Comparison of ENCODE assay signal across 21 cellular contexts in the genomic region with DNA sequence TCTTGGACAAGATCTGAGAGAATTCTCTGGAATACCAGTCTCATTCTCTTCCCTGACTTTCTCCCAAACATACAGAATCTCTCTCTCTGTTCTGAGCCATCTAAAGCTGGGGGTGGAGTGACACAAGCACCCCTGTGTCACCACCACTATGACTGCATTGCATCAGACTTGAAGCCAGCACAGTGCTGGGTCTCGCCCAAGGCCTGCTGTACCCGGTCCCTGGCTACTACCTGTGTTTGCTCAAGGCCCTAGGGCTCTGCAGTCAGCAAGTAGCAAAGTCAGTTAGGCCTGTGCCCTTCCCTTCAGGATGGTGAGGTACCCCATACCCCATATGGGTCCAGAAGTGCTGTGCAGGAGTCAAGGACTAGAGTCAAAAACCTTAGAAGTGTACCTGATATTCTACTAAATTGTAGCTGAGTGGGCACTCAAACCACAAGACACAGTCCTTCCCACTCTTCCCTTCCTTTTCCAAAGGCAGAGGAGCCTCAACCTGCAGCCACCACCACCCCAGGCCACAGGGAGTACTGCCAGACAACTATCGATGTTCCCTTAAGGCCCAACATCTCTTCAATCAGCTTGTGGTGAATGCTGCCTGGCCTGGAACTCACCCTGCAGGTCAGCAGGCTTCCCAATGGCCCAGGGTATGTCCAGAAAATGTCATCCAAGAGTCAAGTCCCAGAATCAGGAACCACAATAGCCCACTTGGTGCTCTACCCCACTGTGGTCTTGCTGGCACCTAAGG. TPM values are rescaled to one million over a fixed set of nuclear protein-coding genes. Genes with fewer than 3 reads are reported as not detected.
DNase-seq lines count a peak whose midpoint lies in the region; ATAC-seq, FAIRE-seq and TF ChIP-seq lines count a peak whose summit lies in the region.
"Had no signal": no experiment of that assay in that cellular context is flagged by ENCODE, and none has a peak within 500 bp of the region (broad histone marks: within the 10 kb centered on the region; RNA-seq: fewer than 3 reads in every experiment).

No MANE protein-coding gene starts in this region.

- no peaks in the 10 kb centered on the region for H3K36me3 Mint-ChIP-seq in osteocyte (ENCODE audit: unreplicated experiment)
- H3K36me3 Mint-ChIP-seq: CD8-positive, alpha-beta T cell had no signal

- 0 out of 5 replicates have a peak, but pooled peaks cover 0 to 3% of the 10 kb centered on the region in 2 experiments for H3K4me1 ChIP-seq in K562 (replicated peaks in 1 of 2; ENCODE audit: control insufficient read depth in 2 of 2, insufficient read depth in 2 of 2, low read length in 2 of 2)
- H3K4me1 ChIP-seq: A549, BE2C had no signal

- H3K27me3 ChIP-seq in K562 (ENCODE audit: control insufficient read depth in 2 of 2, insufficient read depth in 2 of 2, low read length in 2 of 2) = no peaks in the 10 kb centered on the region
- H3K27me3 ChIP-seq: BE2C had no signal

- DNase-seq in K562 (ENCODE audit: extremely low read depth in 1 of 4, low spot score in 3 of 4) (no peak), coronary artery (ENCODE audit: low spot score) (peak; percentile 33), islet precursor cell (peak; percentile 48), osteocyte (ENCODE audit: extremely low spot score, unreplicated experiment) (peak; percentile 68)
- DNase-seq in effector CD4-positive, alpha-beta T cell = no peak
- DNase-seq: BE2C; CD8-positive, alpha-beta T cell; COR-L47; DMS153; DND-41; GDM1 had no signal

- H3K79me2 ChIP-seq in K562 (ENCODE audit: control insufficient read depth, insufficient read depth, low read length) = no peaks in the 10 kb centered on the region

- ATAC-seq in K562 (peak; percentile 47; the same call in 2 of the 3 replicates), GM18861 (IDR thresholded peaks at IDR 0.05; ENCODE audit: unreplicated experiment) (no peak), GM21717 (IDR thresholded peaks at IDR 0.05; ENCODE audit: unreplicated experiment) (no peak)
- ATAC-seq: A549; CD8-positive, alpha-beta T cell; HCT116 had no signal

- H4K20me1 ChIP-seq in K562 (replicated peaks; ENCODE audit: control insufficient read depth, insufficient read depth, low read length) = no peaks in the 10 kb centered on the region

- no peaks in the 10 kb centered on the region for H3K36me3 ChIP-seq in K562 (ENCODE audit: control insufficient read depth, insufficient read depth, low read length)
- H3K36me3 ChIP-seq: BE2C had no signal

- H3K27me3 Mint-ChIP-seq in osteocyte (ENCODE audit: unreplicated experiment) = peaks cover 15% of the 10 kb centered on the region
- H3K27me3 Mint-ChIP-seq: IgD-negative memory B cell had no signal

- H3K9me3 Mint-ChIP-seq in osteocyte (ENCODE audit: unreplicated experiment) = no peaks in the 10 kb centered on the region
- H3K9me3 Mint-ChIP-seq: CD8-positive, alpha-beta T cell had no signal

- WGBS in K562 (ENCODE audit: insufficient coverage, low coverage, missing lambda C conversion rate) = 47% methylated on average over 2 of the region's 3 CpGs

- H3K27ac Mint-ChIP-seq in osteocyte (ENCODE audit: unreplicated experiment) = no peak overlapping the region
- H3K27ac Mint-ChIP-seq: CD8-positive, alpha-beta T cell; IgD-negative memory B cell had no signal

- TF ChIP-seq POLR2A in K562 (conservative IDR thresholded peaks at IDR 0.05) = no peak

- no peak overlapping the region for H3K4me2 ChIP-seq in K562 (ENCODE audit: insufficient read depth, low read length)
- H3K4me2 ChIP-seq: A549 had no signal

- H3K9me1 ChIP-seq in K562 (ENCODE audit: control insufficient read depth, insufficient read depth, low read length) = no peaks in the 10 kb centered on the region

- H3K9ac ChIP-seq in K562 (ENCODE audit: insufficient read depth in 1 of 2, low read depth in 2 of 2, low read length in 2 of 2) = peak overlapping the region in 1 of 2 experiments; percentile 52; a peak in 1 of 4 replicates

- TF ChIP-seq RAD21 in K562 (CRISPR knock-in tag; conservative IDR thresholded peaks at IDR 0.05 in 1 of 2, IDR thresholded peaks at IDR 0.05 in 1 of 2) = no peak

- no peaks in the 10 kb centered on the region for H3K4me1 Mint-ChIP-seq in osteocyte (ENCODE audit: unreplicated experiment)
- H3K4me1 Mint-ChIP-seq: IgD-negative memory B cell had no signal

- H3K27ac ChIP-seq in K562 (ENCODE audit: extremely low read depth, low read depth, low read length) = no peak overlapping the region
- H3K27ac ChIP-seq in coronary artery = no peak overlapping the region
- H3K27ac ChIP-seq: A549, C4-2B had no signal

- no peaks in the 10 kb centered on the region for H3K9me3 ChIP-seq in K562 (replicated peaks; ENCODE audit: control insufficient read depth, insufficient read depth, low read depth, low read length)
- H3K9me3 ChIP-seq: A549, BE2C had no signal

- POLR2A ChIA-PET in K562 (lab: Yijun Ruan, JAX) = interaction anchor here (0.7 to 1.3 kb wide), 2 partner anchors 207 to 546 kb away, joined by 3 read pairs; no protein-coding TSS in a partner anchor

- no peak for TF ChIP-seq EP300 in K562 (IDR thresholded peaks at IDR 0.05; ENCODE audit: low read length)

- intact Hi-C loops in K562 (cut with micrococcal nuclease) = no loop called here

- no peak overlapping the region for H3K4me3 Mint-ChIP-seq in osteocyte (ENCODE audit: unreplicated experiment)
- H3K4me3 Mint-ChIP-seq: CD8-positive, alpha-beta T cell; IgD-negative memory B cell had no signal

- BruUV-seq in K562 (replicated peaks; lab: Mats Ljungman, UMichigan) = no TSS peak

- no peak for FAIRE-seq in K562 (lab: Jason Lieb, UNC)
- FAIRE-seq: A549, D721Med had no signal

- H2AFZ ChIP-seq in K562 (ENCODE audit: low read depth, low read length) = no peak overlapping the region

- no peak for TF ChIP-seq CTCF in K562 (IDR thresholded peaks at IDR 0.05 in 2 of 3, conservative IDR thresholded peaks at IDR 0.05 in 1 of 3; ENCODE audit: insufficient read depth in 2 of 3, low read depth in 1 of 3, low read length in 3 of 3)
- no peak for TF ChIP-seq CTCF in coronary artery (IDR thresholded peaks at IDR 0.05)
- no peak for TF ChIP-seq CTCF in osteocyte (IDR thresholded peaks at IDR 0.05)

- H3K4me3 ChIP-seq in K562 = no peak overlapping the region
- H3K4me3 ChIP-seq in coronary artery = no peak overlapping the region
- H3K4me3 ChIP-seq: A549 had no signal

- in situ Hi-C loops in K562 (cut with MboI) = no loop called here

- CTCF ChIA-PET in K562 (lab: Yijun Ruan, JAX; ENCODE audit: low intra/inter-chr PET ratio) = no interaction called here

RNA-seq across cellular contexts. Expression of a gene that starts 21.2 kb away (rescaled TPM):
- total RNA-seq in K562 (2011; cell fraction: chromatin; rRNA removed; ENCODE audit: low replicate concordance) = 3.0 and 3.8 TPM in 2 replicates
- 1.2 and 2.4 TPM in 2 replicates for total RNA-seq in K562 (2011; cell fraction: nucleolus; rRNA removed)
- 3.7 and 4.8 TPM in 2 replicates for total RNA-seq in K562 (2011; cell fraction: nucleoplasm; rRNA removed)
- total RNA-seq in K562 (2014; rRNA removed) (0.20 and 0.23 TPM in 2 replicates), K562 (2014; rRNA removed; fragmentation: Illumina TruSeq; extraction: Trizol) (0.22 and 0.26 TPM in 2 replicates), K562 (2015; rRNA removed; fragmentation: Illumina TruSeq; extraction: Trizol) (0.11 TPM in 2 replicates), K562 (2021) (0.36 and 0.42 TPM in 2 replicates), osteocyte (0.16 and 0.27 TPM in 2 replicates)
- polyA plus RNA-seq in K562 (2011; rRNA removed) (0.26 and 0.62 TPM in 2 replicates), K562 (2014; fragmentation: Illumina TruSeq; extraction: Trizol) (0.12 and 0.21 TPM in 2 replicates), K562 (2014; fragmentation: Nextera tagmentation; extraction: Ambion mirVana) (under 1 TPM in 1 of 2 experiments, not detected in 1; 0.13 TPM), K562 (2014; rRNA removed) (0.24 and 0.52 TPM in 2 replicates)
- polyA plus RNA-seq in K562 (2011; cell fraction: cytosol; rRNA removed) = 0.04 and 0.28 TPM in 2 replicates
- 2.4 and 5.4 TPM in 2 replicates for polyA plus RNA-seq in K562 (2011; cell fraction: nucleus; rRNA removed)
- 0.14 and 0.47 TPM in 2 replicates for polyA plus RNA-seq in K562 (2012)
- 0.11 and 0.48 TPM in 2 replicates for polyA minus RNA-seq in K562 (2011; rRNA and poly(A)+ RNA removed)
- polyA minus RNA-seq in K562 (2011; cell fraction: cytosol; rRNA and poly(A)+ RNA removed) = not detected in 2 replicates
- 0.54 and 1.6 TPM in 2 replicates for polyA minus RNA-seq in K562 (2011; cell fraction: nucleus; rRNA and poly(A)+ RNA removed)
- total RNA-seq: H4, HT-29 had no signal

RNA-seq across cellular contexts. Expression of a gene that starts 27.8 kb away (rescaled TPM):
- total RNA-seq in K562 (2011; cell fraction: chromatin; rRNA removed; ENCODE audit: low replicate concordance) = 23.7 and 34.4 TPM in 2 replicates
- 21.3 and 23.3 TPM in 2 replicates for total RNA-seq in K562 (2011; cell fraction: nucleolus; rRNA removed)
- 23.4 and 26.0 TPM in 2 replicates for total RNA-seq in K562 (2011; cell fraction: nucleoplasm; rRNA removed)
- total RNA-seq in K562 (2014; rRNA removed) (7.7 and 10.3 TPM in 2 replicates), K562 (2014; rRNA removed; fragmentation: Illumina TruSeq; extraction: Trizol) (8.6 and 9.3 TPM in 2 replicates), K562 (2015; rRNA removed; fragmentation: Illumina TruSeq; extraction: Trizol) (8.7 TPM in 2 replicates), K562 (2021) (11.5 and 13.3 TPM in 2 replicates), osteocyte (6.4 and 7.0 TPM in 2 replicates)
- polyA plus RNA-seq in K562 (2011; rRNA removed) (9.6 and 10.4 TPM in 2 replicates), K562 (2014; fragmentation: Illumina TruSeq; extraction: Trizol) (10.9 and 11.6 TPM in 2 replicates), K562 (2014; fragmentation: Nextera tagmentation; extraction: Ambion mirVana) (1 to 10 TPM; 3.3 to 3.4 TPM), K562 (2014; rRNA removed) (8.2 and 8.6 TPM in 2 replicates)
- polyA plus RNA-seq in K562 (2011; cell fraction: cytosol; rRNA removed) = 8.7 and 11.6 TPM in 2 replicates
- 13.1 and 14.4 TPM in 2 replicates for polyA plus RNA-seq in K562 (2011; cell fraction: nucleus; rRNA removed)
- 7.2 and 7.5 TPM in 2 replicates for polyA plus RNA-seq in K562 (2012)
- polyA minus RNA-seq in K562 (2011; rRNA and poly(A)+ RNA removed) = 14.8 and 17.1 TPM in 2 replicates
- 8.0 and 9.3 TPM in 2 replicates for polyA minus RNA-seq in K562 (2011; cell fraction: cytosol; rRNA and poly(A)+ RNA removed)
- polyA minus RNA-seq in K562 (2011; cell fraction: nucleus; rRNA and poly(A)+ RNA removed) = 13.3 and 21.2 TPM in 2 replicates

RNA-seq across cellular contexts. Expression of a gene that starts 37.8 kb away (rescaled TPM):
- total RNA-seq in K562 (2011; cell fraction: chromatin; rRNA removed; ENCODE audit: low replicate concordance) = 0.92 and 1.2 TPM in 2 replicates
- 1.3 and 2.3 TPM in 2 replicates for total RNA-seq in K562 (2011; cell fraction: nucleolus; rRNA removed)
- 1.8 and 2.0 TPM in 2 replicates for total RNA-seq in K562 (2011; cell fraction: nucleoplasm; rRNA removed)
- total RNA-seq in K562 (2014; rRNA removed) (0.64 and 1.9 TPM in 2 replicates), K562 (2014; rRNA removed; fragmentation: Illumina TruSeq; extraction: Trizol) (0.76 and 1.1 TPM in 2 replicates), K562 (2015; rRNA removed; fragmentation: Illumina TruSeq; extraction: Trizol) (1.4 and 1.8 TPM in 2 replicates), K562 (2021) (0.29 and 1.7 TPM in 2 replicates), osteocyte (not detected in 2 replicates)
- polyA plus RNA-seq in K562 (2011; rRNA removed) (0.87 and 2.8 TPM in 2 replicates), K562 (2014; fragmentation: Illumina TruSeq; extraction: Trizol) (2.0 and 2.7 TPM in 2 replicates), K562 (2014; fragmentation: Nextera tagmentation; extraction: Ambion mirVana) (1 to 10 TPM; 2.4 to 2.6 TPM), K562 (2014; rRNA removed) (1.2 and 1.6 TPM in 2 replicates)
- 1.5 and 3.6 TPM in 2 replicates for polyA plus RNA-seq in K562 (2011; cell fraction: cytosol; rRNA removed)
- 0.38 and 0.98 TPM in 2 replicates for polyA plus RNA-seq in K562 (2011; cell fraction: nucleus; rRNA removed)
- 2.9 and 3.1 TPM in 2 replicates for polyA plus RNA-seq in K562 (2012)
- polyA minus RNA-seq in K562 (2011; rRNA and poly(A)+ RNA removed) = 0.39 and 1.1 TPM in 2 replicates
- polyA minus RNA-seq in K562 (2011; cell fraction: cytosol; rRNA and poly(A)+ RNA removed) = 0.95 TPM in 1 of 2 replicates, not detected in the other
- not detected in 2 replicates for polyA minus RNA-seq in K562 (2011; cell fraction: nucleus; rRNA and poly(A)+ RNA removed)
- total RNA-seq: CD8-positive, alpha-beta T cell; H4; HT-29 had no signal
- polyA plus RNA-seq: IgD-negative memory B cell had no signal

RNA-seq across cellular contexts. Expression of a gene that starts 44.4 kb away (rescaled TPM):
- total RNA-seq in K562 (2011; cell fraction: chromatin; rRNA removed; ENCODE audit: low replicate concordance) = not detected in 2 replicates
- total RNA-seq in K562 (2011; cell fraction: nucleolus; rRNA removed) = not detected in 2 replicates
- not detected in 2 replicates for total RNA-seq in K562 (2011; cell fraction: nucleoplasm; rRNA removed)
- total RNA-seq in K562 (2014; rRNA removed) (0.59 TPM in 1 of 2 replicates, not detected in the other), K562 (2014; rRNA removed; fragmentation: Illumina TruSeq; extraction: Trizol) (not detected in 2 replicates), K562 (2015; rRNA removed; fragmentation: Illumina TruSeq; extraction: Trizol) (not detected in 2 replicates), K562 (2021) (not detected in 2 replicates), osteocyte (not detected in 2 replicates)
- polyA plus RNA-seq in K562 (2011; rRNA removed) (0.05 TPM in 1 of 2 replicates, not detected in the other), K562 (2014; fragmentation: Illumina TruSeq; extraction: Trizol) (0.06 TPM in 1 of 2 replicates, not detected in the other), K562 (2014; fragmentation: Nextera tagmentation; extraction: Ambion mirVana) (under 1 TPM in 1 of 2 experiments, not detected in 1; 0.04 TPM), K562 (2014; rRNA removed) (0.13 TPM in 1 of 2 replicates, not detected in the other)
- not detected in 2 replicates for polyA plus RNA-seq in K562 (2011; cell fraction: cytosol; rRNA removed)
- polyA plus RNA-seq in K562 (2011; cell fraction: nucleus; rRNA removed) = 0.24 TPM in 1 of 2 replicates, not detected in the other
- polyA plus RNA-seq in K562 (2012) = not detected in 2 replicates
- polyA minus RNA-seq in K562 (2011; rRNA and poly(A)+ RNA removed) = not detected in 2 replicates
- polyA minus RNA-seq in K562 (2011; cell fraction: cytosol; rRNA and poly(A)+ RNA removed) = not detected in 2 replicates
- not detected in 2 replicates for polyA minus RNA-seq in K562 (2011; cell fraction: nucleus; rRNA and poly(A)+ RNA removed)
- total RNA-seq: CD8-positive, alpha-beta T cell; HT-29 had no signal
- polyA plus RNA-seq: A549, AG04450, IgD-negative memory B cell had no signal

Comparison
In these comparisons a context has a peak if more than half of its experiments do, and no peak if none do; other contexts are left out.
1. DNase-seq: peak in coronary artery (single experiment), islet precursor cell (single experiment) and osteocyte (single experiment); none in K562 (0 of 4) and effector CD4-positive, alpha-beta T cell (single experiment).